10 cellular contexts compared by ENCODE assay signal in genomic region chr5:25006734-25007133, GRCh38.
A peak's percentile ranks its signal among the peaks of the same experiment; 100 is the strongest.
DNase-seq lines count a peak whose midpoint lies in the region; ATAC-seq lines count a peak whose summit lies in the region.
"Had no signal": no experiment of that assay in that cellular context is flagged by ENCODE, and none has a peak within 500 bp of the region (broad histone marks: within the 10 kb centered on the region; RNA-seq: fewer than 3 reads in every experiment).

No MANE protein-coding gene starts in this region.

- no peak overlapping the region for H3K4me3 Mint-ChIP-seq in stimulated activated naive B cell treated with anti-CD40 and anti-IgM and Interleukin-4, amounts not matched to agents 10 μg/mL and 1 μg/mL and 100 μg/mL, for 72 hours
- H3K4me3 Mint-ChIP-seq: activated naive CD4-positive, alpha-beta T cell treated with anti-CD3 and anti-CD28 coated beads for 36 hours had no signal

- H3K27ac Mint-ChIP-seq in stimulated activated naive B cell treated with anti-CD40 and anti-IgM and Interleukin-4, amounts not matched to agents 10 μg/mL and 1 μg/mL and 100 μg/mL, for 72 hours, result no peak overlapping the region
- H3K27ac Mint-ChIP-seq: activated naive CD4-positive, alpha-beta T cell treated with anti-CD3 and anti-CD28 coated beads for 36 hours had no signal

- DNase-seq in DMS53 (lab: John Stamatoyannopoulos, UW), result peak; percentile 73
- peak; percentile 7 for DNase-seq in NCI-H1092 (lab: John Stamatoyannopoulos, UW)
- DNase-seq in SK-MEL-5 (ENCODE audit: low read depth, low spot score), result peak; percentile 85
- DNase-seq in glomerular visceral epithelial cell (ENCODE audit: extremely low spot score), result peak; percentile 25
- no peak for DNase-seq in activated CD4-positive, alpha-beta T cell treated with anti-CD3 and anti-CD28 coated beads, Interleukin-2, amount 50 U/mL, for 1 hour
- DNase-seq in stimulated activated naive B cell treated with anti-CD40 and anti-IgM and Interleukin-4, amounts not matched to agents 10 μg/mL and 1 μg/mL and 100 μg/mL, for 72 hours, result no peak
- no peak for DNase-seq in HuH-7 (ENCODE audit: low spot score)
- DNase-seq: activated naive CD4-positive, alpha-beta T cell treated with anti-CD3 and anti-CD28 coated beads for 36 hours; RPMI8226 had no signal

- no peaks in the 10 kb centered on the region for H3K27me3 Mint-ChIP-seq in stimulated activated naive B cell treated with anti-CD40 and anti-IgM and Interleukin-4, amounts not matched to agents 10 μg/mL and 1 μg/mL and 100 μg/mL, for 72 hours

- no peaks in the 10 kb centered on the region for H3K4me1 Mint-ChIP-seq in stimulated activated naive B cell treated with anti-CD40 and anti-IgM and Interleukin-4, amounts not matched to agents 10 μg/mL and 1 μg/mL and 100 μg/mL, for 72 hours

- in situ Hi-C loops in SK-MEL-5 (cut with HindIII; ENCODE audit: low pct_unique_long_range_greater_than_20kb, low sequenced_read_pairs), result no loop called here

- H3K9me3 Mint-ChIP-seq in stimulated activated naive B cell treated with anti-CD40 and anti-IgM and Interleukin-4, amounts not matched to agents 10 μg/mL and 1 μg/mL and 100 μg/mL, for 72 hours, result peaks cover 3 to 9% of the 10 kb centered on the region in 2 donors

- H3K36me3 Mint-ChIP-seq in stimulated activated naive B cell treated with anti-CD40 and anti-IgM and Interleukin-4, amounts not matched to agents 10 μg/mL and 1 μg/mL and 100 μg/mL, for 72 hours, result no peaks in the 10 kb centered on the region

- ATAC-seq in GM18517 (IDR thresholded peaks at IDR 0.05; ENCODE audit: unreplicated experiment), result no peak
- no peak for ATAC-seq in stimulated activated naive B cell treated with anti-CD40 and anti-IgM and Interleukin-4, amounts not matched to agents 10 μg/mL and 1 μg/mL and 100 μg/mL, for 72 hours (replicated peaks)

Comparison
In these comparisons a context has a peak if more than half of its experiments do, and no peak if none do; other contexts are left out.
1. DNase-seq: peak in DMS53 (single experiment), NCI-H1092 (single experiment), SK-MEL-5 (single experiment) and glomerular visceral epithelial cell (single experiment); none in activated CD4-positive, alpha-beta T cell treated with anti-CD3 and anti-CD28 coated beads, Interleukin-2, amount 50 U/mL, for 1 hour (single experiment), stimulated activated naive B cell treated with anti-CD40 and anti-IgM and Interleukin-4, amounts not matched to agents 10 μg/mL and 1 μg/mL and 100 μg/mL, for 72 hours (single experiment) and HuH-7 (single experiment).